25 cellular contexts compared by ENCODE assay signal in the genomic region with DNA sequence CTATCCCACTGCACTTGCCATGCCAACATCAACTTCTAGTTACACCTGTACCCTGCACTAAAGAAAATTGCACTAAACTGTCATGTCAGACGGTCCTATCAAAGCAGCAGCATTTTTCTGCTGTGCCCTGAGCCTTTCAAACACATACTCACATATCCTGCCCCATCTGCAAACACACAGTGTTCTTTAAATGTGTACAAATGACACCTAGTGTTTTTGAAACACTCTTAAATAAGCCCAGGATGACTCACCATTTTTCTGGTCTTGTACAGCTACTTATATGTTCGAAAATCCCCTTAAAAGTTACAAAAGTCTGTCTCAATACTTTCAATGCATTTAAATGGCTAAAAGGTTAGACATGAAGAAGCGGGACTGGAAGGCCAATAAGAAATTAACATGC.
DNase-seq lines count a peak whose midpoint lies in the region; ATAC-seq, FAIRE-seq and TF ChIP-seq lines count a peak whose summit lies in the region.
"Had no signal": no experiment of that assay in that cellular context is flagged by ENCODE, and none has a peak within 500 bp of the region (broad histone marks: within the 10 kb centered on the region; RNA-seq: fewer than 3 reads in every experiment).

No MANE protein-coding gene starts in this region.

- no peak for FAIRE-seq in GM12891 (lab: Jason Lieb, UNC)
- FAIRE-seq: G401.6, H1 had no signal

- no peak for TF ChIP-seq POLR2A in GM12891 (IDR thresholded peaks at IDR 0.05; ENCODE audit: low read depth, low read length)

- no peaks in the 10 kb centered on the region for H3K36me3 Mint-ChIP-seq in glutamatergic neuron (ENCODE audit: unreplicated experiment)
- H3K36me3 Mint-ChIP-seq: immature natural killer cell, neural progenitor cell had no signal

- no peak overlapping the region for H3K4me3 ChIP-seq in epithelial cell of proximal tubule (ENCODE audit: low read depth, low read length)
- H3K4me3 ChIP-seq: BLaER1, left ventricle myocardium inferior, neural progenitor cell, sigmoid colon, thyroid gland had no signal

- no peak overlapping the region for H3K4me3 Mint-ChIP-seq in glutamatergic neuron (ENCODE audit: unreplicated experiment)
- H3K4me3 Mint-ChIP-seq: activated CD4-positive, alpha-beta memory T cell treated with anti-CD3 and anti-CD28 coated beads, Interleukin-2, amount 10 ng/mL, durations not matched to agents 7 days and 5 days; activated naive CD4-positive, alpha-beta T cell treated with anti-CD3 and anti-CD28 coated beads for 36 hours; HFFc6; immature natural killer cell; neural progenitor cell; T-helper 2 cell treated with Interferon-gamma antibody and Interleukin-4, amounts not matched to agents 5 μg/mL and 100 μg/mL, for 36 hours had no signal

- peaks cover 2% of the 10 kb centered on the region for H3K9me3 Mint-ChIP-seq in glutamatergic neuron (ENCODE audit: unreplicated experiment)
- H3K9me3 Mint-ChIP-seq: activated CD4-positive, alpha-beta memory T cell treated with anti-CD3 and anti-CD28 coated beads, Interleukin-2, amount 10 ng/mL, durations not matched to agents 7 days and 5 days; activated naive CD4-positive, alpha-beta T cell treated with anti-CD3 and anti-CD28 coated beads for 36 hours; neural progenitor cell; T-helper 2 cell treated with Interferon-gamma antibody and Interleukin-4, amounts not matched to agents 5 μg/mL and 100 μg/mL, for 36 hours had no signal

- H3K27me3 Mint-ChIP-seq in glutamatergic neuron (ENCODE audit: unreplicated experiment) = no peaks in the 10 kb centered on the region
- H3K27me3 Mint-ChIP-seq: activated CD4-positive, alpha-beta memory T cell treated with anti-CD3 and anti-CD28 coated beads, Interleukin-2, amount 10 ng/mL, durations not matched to agents 7 days and 5 days had no signal

- DNase-seq in epithelial cell of proximal tubule (ENCODE audit: low read depth) (peak; percentile 7), renal cortical epithelial cell (ENCODE audit: low read depth) (peak; percentile 42), glutamatergic neuron (no peak), GM12891 (ENCODE audit: insufficient read length, low spot score) (no peak)
- DNase-seq: activated CD4-positive, alpha-beta memory T cell treated with anti-CD3 and anti-CD28 coated beads, Interleukin-2, amount 10 ng/mL, durations not matched to agents 7 days and 5 days; activated CD4-positive, alpha-beta T cell treated with anti-CD3 and anti-CD28 coated beads for 1 hour; activated CD8-positive, alpha-beta memory T cell treated with anti-CD3 and anti-CD28 coated beads, Interleukin-2, amount 50 U/mL, for 4 hours; activated naive CD4-positive, alpha-beta T cell treated with anti-CD3 and anti-CD28 coated beads for 36 hours; DMS79; HFFc6; immature natural killer cell; left ventricle myocardium inferior; NCI-H1436 treated with DMSO at 0.1 percent for 48 hours; NCI-H510A; sigmoid colon; stimulated activated CD4-positive, alpha-beta T cell treated with anti-CD3 and anti-CD28 coated beads, Interleukin-4, amount 100 ng/mL, for 1 hour; thyroid gland had no signal

- peak; percentile 84 for ATAC-seq in GM18868 (IDR thresholded peaks at IDR 0.05; ENCODE audit: unreplicated experiment)
- peak; percentile 45 for ATAC-seq in HG03575 (IDR thresholded peaks at IDR 0.05; ENCODE audit: extremely low read depth, insufficient number of reproducible peaks, low FRiP score, unreplicated experiment)
- no peak for ATAC-seq in HG03460 (IDR thresholded peaks at IDR 0.05; ENCODE audit: unreplicated experiment)

- TF ChIP-seq CTCF in epithelial cell of proximal tubule (conservative IDR thresholded peaks at IDR 0.05; ENCODE audit: low read depth, low read length) (no peak), glutamatergic neuron (IDR thresholded peaks at IDR 0.05; ENCODE audit: partially characterized antibody, unreplicated experiment) (no peak)

- no peaks in the 10 kb centered on the region for H3K4me1 Mint-ChIP-seq in glutamatergic neuron (ENCODE audit: low read depth, unreplicated experiment)
- H3K4me1 Mint-ChIP-seq: activated CD4-positive, alpha-beta memory T cell treated with anti-CD3 and anti-CD28 coated beads, Interleukin-2, amount 10 ng/mL, durations not matched to agents 7 days and 5 days; immature natural killer cell had no signal

- H3K27ac Mint-ChIP-seq in glutamatergic neuron (ENCODE audit: unreplicated experiment) = no peak overlapping the region
- H3K27ac Mint-ChIP-seq: activated CD4-positive, alpha-beta memory T cell treated with anti-CD3 and anti-CD28 coated beads, Interleukin-2, amount 10 ng/mL, durations not matched to agents 7 days and 5 days; activated naive CD4-positive, alpha-beta T cell treated with anti-CD3 and anti-CD28 coated beads for 36 hours; HFFc6; immature natural killer cell; neural progenitor cell; T-helper 2 cell treated with Interferon-gamma antibody and Interleukin-4, amounts not matched to agents 5 μg/mL and 100 μg/mL, for 36 hours had no signal

TF ChIP-seq in GM12891, 5 proteins besides CTCF, POLR2A, EP300 and RAD21:
- TF ChIP-seq PAX5 (IDR thresholded peaks at IDR 0.05; ENCODE audit: insufficient read depth, low read length, severe bottlenecking) (no peak), POU2F2 (IDR thresholded peaks at IDR 0.05; ENCODE audit: low read depth, low read length) (no peak), SPI1 (IDR thresholded peaks at IDR 0.05; ENCODE audit: low read depth, low read length) (no peak), POLR2AphosphoS5 (IDR thresholded peaks at IDR 0.05; ENCODE audit: low read depth, low read length) (no peak), TAF1 (IDR thresholded peaks at IDR 0.05; ENCODE audit: low read depth, low read length) (no peak)

Comparison
In these comparisons a context has a peak if more than half of its experiments do, and no peak if none do; other contexts are left out.
1. DNase-seq: peak in epithelial cell of proximal tubule (single experiment) and renal cortical epithelial cell (single experiment); none in glutamatergic neuron (single experiment) and GM12891 (single experiment).